ENCODE assay signal across 8 cellular contexts in genomic region chr19:35746087-35746462, GRCh38. TPM values are rescaled to one million over a fixed set of nuclear protein-coding genes. Genes with fewer than 3 reads are reported as not detected.
DNase-seq lines count a peak whose midpoint lies in the region; ATAC-seq and TF ChIP-seq lines count a peak whose summit lies in the region.

No MANE protein-coding gene starts in this region.

- H3K9me3 Mint-ChIP-seq in stimulated activated naive CD8-positive, alpha-beta T cell treated with anti-CD3 and anti-CD28 coated beads, Interleukin-15, Interleukin-2, amounts not matched to agents 100 ng/mL and 50 ng/mL, for 24 hours: no peaks in the 10 kb centered on the region
- H3K9me3 Mint-ChIP-seq in chondrocyte (ENCODE audit: low read depth): no peaks in the 10 kb centered on the region

- peaks cover 36% of the 10 kb centered on the region for H3K4me1 ChIP-seq in muscle layer of colon (ENCODE audit: insufficient read depth, low read length)

- peaks cover 6% of the 10 kb centered on the region for H3K36me3 ChIP-seq in muscle layer of colon (ENCODE audit: insufficient read depth, low read length)

- no peak for TF ChIP-seq CTCF in chondrocyte (IDR thresholded peaks at IDR 0.05)

- H3K9ac ChIP-seq in muscle layer of colon (ENCODE audit: low read length): peak overlapping the region; percentile 84

- H3K27me3 ChIP-seq in muscle layer of colon (ENCODE audit: control insufficient read depth in 1 of 2, insufficient read depth in 2 of 2, low read length in 2 of 2): no peaks in the 10 kb centered on the region

- no peaks in the 10 kb centered on the region for H3K9me3 ChIP-seq in muscle layer of colon (ENCODE audit: low read length)

- no peaks in the 10 kb centered on the region for H3K27me3 Mint-ChIP-seq in stimulated activated naive CD8-positive, alpha-beta T cell treated with anti-CD3 and anti-CD28 coated beads, Interleukin-15, Interleukin-2, amounts not matched to agents 100 ng/mL and 50 ng/mL, for 24 hours
- H3K27me3 Mint-ChIP-seq in chondrocyte (ENCODE audit: low read depth): no peaks in the 10 kb centered on the region

- peak overlapping the region; percentile 95 for H3K4me3 Mint-ChIP-seq in stimulated activated naive CD8-positive, alpha-beta T cell treated with anti-CD3 and anti-CD28 coated beads, Interleukin-15, Interleukin-2, amounts not matched to agents 100 ng/mL and 50 ng/mL, for 24 hours
- H3K4me3 Mint-ChIP-seq in chondrocyte (ENCODE audit: unreplicated experiment): peak overlapping the region; percentile 97

- H3K36me3 Mint-ChIP-seq in stimulated activated naive CD8-positive, alpha-beta T cell treated with anti-CD3 and anti-CD28 coated beads, Interleukin-15, Interleukin-2, amounts not matched to agents 100 ng/mL and 50 ng/mL, for 24 hours (ENCODE audit: low read depth): peaks cover 13% of the 10 kb centered on the region
- no peaks in the 10 kb centered on the region for H3K36me3 Mint-ChIP-seq in chondrocyte (ENCODE audit: low read depth)

- no peak for ATAC-seq in stimulated activated naive CD8-positive, alpha-beta T cell treated with anti-CD3 and anti-CD28 coated beads, Interleukin-15, Interleukin-2, amounts not matched to agents 100 U/mL and 50 U/mL, for 24 hours
- no peak for ATAC-seq in HG02852 (IDR thresholded peaks at IDR 0.05; ENCODE audit: unreplicated experiment)

- peak overlapping the region; percentile 53 to 94 for H3K4me3 ChIP-seq in muscle layer of colon (ENCODE audit: low read depth in 1 of 2, low read length in 2 of 2)

- DNase-seq in stimulated activated naive CD8-positive, alpha-beta T cell treated with anti-CD3 and anti-CD28 coated beads, Interleukin-15, Interleukin-2, amounts not matched to agents 100 U/mL and 50 U/mL, for 24 hours: no peak
- no peak for DNase-seq in chondrocyte (ENCODE audit: low spot score)
- DNase-seq in GM03348 (ENCODE audit: low spot score): no peak
- DNase-seq in inferior parietal cortex (ENCODE audit: extremely low spot score): no peak
- no peak for DNase-seq in amygdala (lab: John Stamatoyannopoulos, UW)

- H3K27ac Mint-ChIP-seq in stimulated activated naive CD8-positive, alpha-beta T cell treated with anti-CD3 and anti-CD28 coated beads, Interleukin-15, Interleukin-2, amounts not matched to agents 100 ng/mL and 50 ng/mL, for 24 hours: peak overlapping the region; percentile 100
- peak overlapping the region; percentile 100 for H3K27ac Mint-ChIP-seq in chondrocyte (ENCODE audit: unreplicated experiment)

- peak overlapping the region; percentile 100 for H3K27ac ChIP-seq in muscle layer of colon (ENCODE audit: low read depth, low read length)

- peaks cover 72% of the 10 kb centered on the region for H3K4me1 Mint-ChIP-seq in stimulated activated naive CD8-positive, alpha-beta T cell treated with anti-CD3 and anti-CD28 coated beads, Interleukin-15, Interleukin-2, amounts not matched to agents 100 ng/mL and 50 ng/mL, for 24 hours (ENCODE audit: low read depth)
- H3K4me1 Mint-ChIP-seq in chondrocyte (ENCODE audit: low read depth): peaks cover 59% of the 10 kb centered on the region

RNA-seq across cellular contexts. Expression of gene PSENEN, which starts 0.6 kb away (rescaled TPM):
- total RNA-seq in chondrocyte: 59.9 to 71.1 TPM (median 61.8 TPM) in 3 replicates

RNA-seq across cellular contexts. Expression of gene U2AF1L4, which starts 0.9 kb away (rescaled TPM):
- 22.9 to 28.8 TPM (median 24.7 TPM) in 3 replicates for total RNA-seq in chondrocyte

RNA-seq across cellular contexts. Expression of gene LIN37, which starts 2.3 kb away (rescaled TPM):
- total RNA-seq in chondrocyte: 11.9 to 18.6 TPM (median 13.5 TPM) in 3 replicates

RNA-seq across cellular contexts. Expression of gene IGFLR1, which starts 3.8 kb away (rescaled TPM):
- 0.59 to 1.4 TPM (median 0.99 TPM) in 3 replicates for total RNA-seq in chondrocyte

RNA-seq across cellular contexts. Expression of gene HSPB6, which starts 10.8 kb away (rescaled TPM):
- total RNA-seq in chondrocyte: 0.75 to 5.7 TPM (median 5.0 TPM) in 3 replicates
